Comparison of ENCODE assay signal across 22 cellular contexts in the genomic region with DNA sequence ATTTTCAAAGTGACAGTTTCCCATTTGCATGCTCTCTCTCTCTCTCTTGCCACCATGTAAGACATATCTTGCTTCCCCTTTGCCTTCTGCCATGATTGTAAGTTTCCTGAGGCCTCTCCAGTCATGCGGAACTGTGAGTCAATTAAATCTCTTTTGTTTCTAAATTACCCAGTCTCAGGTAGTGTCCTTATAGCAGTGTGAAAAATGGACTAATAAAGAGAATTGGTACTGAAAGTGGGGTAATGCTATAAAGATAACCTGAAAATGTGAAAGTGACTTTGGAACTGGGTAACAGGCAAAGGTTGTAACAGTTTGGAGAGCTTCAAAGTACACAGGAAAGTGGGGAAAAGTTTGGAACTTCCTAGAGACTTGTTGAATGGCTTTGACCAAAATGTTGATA.
DNase-seq lines count a peak whose midpoint lies in the region; ATAC-seq, FAIRE-seq and TF ChIP-seq lines count a peak whose summit lies in the region.
"Had no signal": no experiment of that assay in that cellular context is flagged by ENCODE, and none has a peak within 500 bp of the region (broad histone marks: within the 10 kb centered on the region; RNA-seq: fewer than 3 reads in every experiment).

No MANE protein-coding gene starts in this region.

- no peak overlapping the region for H3K4me3 ChIP-seq in GM12878
- H3K4me3 ChIP-seq in thyroid gland (replicated peaks in 1 of 3) = no peak overlapping the region
- H3K4me3 ChIP-seq: A549; BLaER1 treated with 17β-estradiol and CSF1 and Interleukin-3, amounts not matched to agents 10 nM and 100 nM; HAP-1 had no signal

- SMC1A ChIA-PET in GM12878 (lab: Charles Lee; ENCODE audit: uncharacterized antibody, unreplicated experiment) = no interaction called here

- no peak overlapping the region for H3K4me2 ChIP-seq in GM12878 (ENCODE audit: control insufficient read depth, insufficient read depth)
- H3K4me2 ChIP-seq: A549; BLaER1 treated with 17β-estradiol and CSF1 and Interleukin-3, amounts not matched to agents 10 nM and 100 nM had no signal

- H3K27me3 ChIP-seq in GM12878 (replicated peaks in 1 of 2; ENCODE audit: control insufficient read depth in 2 of 2, insufficient read depth in 2 of 2, low read length in 1 of 2) (no peaks in the 10 kb centered on the region), thyroid gland (no peaks in the 10 kb centered on the region)
- H3K27me3 ChIP-seq: BE2C; BLaER1 treated with 17β-estradiol and CSF1 and Interleukin-3, amounts not matched to agents 10 nM and 100 nM had no signal

- intact Hi-C loops in GM12878 (cut with micrococcal nuclease; ENCODE audit: unreplicated experiment) (no loop called here), thyroid gland (cut with DNase I) (no loop called here)

- H3K79me2 ChIP-seq in GM12878 (ENCODE audit: control insufficient read depth, insufficient read depth, low read length) = no peaks in the 10 kb centered on the region

- TF ChIP-seq POLR2A in GM12891 (IDR thresholded peaks at IDR 0.05; ENCODE audit: low read depth, low read length) (no peak), GM12878 (IDR thresholded peaks at IDR 0.05; ENCODE audit: low read depth, low read length) (no peak), thyroid gland (IDR thresholded peaks at IDR 0.05) (no peak)

- TF ChIP-seq CTCF in GM12878 (IDR thresholded peaks at IDR 0.05 in 2 of 3, conservative IDR thresholded peaks at IDR 0.05 in 1 of 3; ENCODE audit: control insufficient read depth in 2 of 3, extremely low read depth in 1 of 3, insufficient read depth in 1 of 3, low read depth in 3 of 3, low read length in 3 of 3) (no peak), thyroid gland (IDR thresholded peaks at IDR 0.05) (no peak)

- no peak overlapping the region for H2AFZ ChIP-seq in GM12878 (ENCODE audit: control insufficient read depth, low read depth, low read length)

- FAIRE-seq in GM12891 (lab: Jason Lieb, UNC) = no peak
- FAIRE-seq in GM12878 (lab: Jason Lieb, UNC) = no peak
- FAIRE-seq: A549, H54 had no signal

- no TSS peak for BruUV-seq in GM12878 (replicated peaks; lab: Mats Ljungman, UMichigan)

- TF ChIP-seq RAD21 in GM12878 (IDR thresholded peaks at IDR 0.05; ENCODE audit: insufficient read depth, low read depth, low read length) = no peak

- no peak for DNase-seq in GM12891 (ENCODE audit: insufficient read length, low spot score)
- no peak for DNase-seq in GM12878 (ENCODE audit: low read depth, low spot score)
- no peak for DNase-seq in HCEC 1CT
- DNase-seq in DMS53 treated with DMSO at 0.1 percent for 48 hours (lab: John Stamatoyannopoulos, UW; ENCODE audit: unreplicated experiment) = no peak
- DNase-seq in thyroid gland = no peak
- DNase-seq: 8988T; ACHN; AML-193; BE2C; Calu3; CD4-positive, alpha-beta T cell; CD8-positive, alpha-beta memory T cell; DMS79; EL; GDM1; GOT3 had no signal

- peak; percentile 49 for ATAC-seq in GM19351 (IDR thresholded peaks at IDR 0.05; ENCODE audit: unreplicated experiment)
- peak; percentile 84 for ATAC-seq in HG02610 (IDR thresholded peaks at IDR 0.05; ENCODE audit: unreplicated experiment)
- peak; percentile 57 for ATAC-seq in GM12878
- ATAC-seq: A549 had no signal

- H3K9ac ChIP-seq in GM12878 (ENCODE audit: control insufficient read depth, insufficient read depth, low read length) = no peak overlapping the region
- H3K9ac ChIP-seq: BLaER1 treated with 17β-estradiol and CSF1 and Interleukin-3, amounts not matched to agents 10 nM and 100 nM had no signal

- in situ Hi-C loops in GM12878 (cut with MboI) = no loop called here

- H3K36me3 ChIP-seq in GM12878 (ENCODE audit: control insufficient read depth in 2 of 2, insufficient read depth in 2 of 2, low read length in 1 of 2) (no peaks in the 10 kb centered on the region), thyroid gland (no peaks in the 10 kb centered on the region)
- H3K36me3 ChIP-seq: BE2C; BLaER1 treated with 17β-estradiol and CSF1 and Interleukin-3, amounts not matched to agents 10 nM and 100 nM; HAP-1 had no signal

- CTCF ChIA-PET in GM12878 (lab: Yijun Ruan, JAX) = no interaction called here

- no peaks in the 10 kb centered on the region for H4K20me1 ChIP-seq in GM12878 (ENCODE audit: control insufficient read depth, insufficient read depth)
- H4K20me1 ChIP-seq: BLaER1 treated with 17β-estradiol and CSF1 and Interleukin-3, amounts not matched to agents 10 nM and 100 nM had no signal

- RAD21 ChIA-PET in GM12878 (lab: Charles Lee; ENCODE audit: unreplicated experiment) = no interaction called here

- WGBS in GM12878 (ENCODE audit: insufficient coverage, insufficient replicate concordance, low lambda C conversion rate, missing lambda C conversion rate) = 100% methylated on average over 1 of the region's 1 CpG
- 87 to 97% methylated on average over 1 of the region's 1 CpG for WGBS in thyroid gland, 2 donors

- peaks cover 2% of the 10 kb centered on the region; the same call in 1 of the 3 replicates for H3K9me3 ChIP-seq in GM12878 (replicated peaks; ENCODE audit: control insufficient read depth, insufficient read depth, low read length)
- H3K9me3 ChIP-seq in thyroid gland = no peaks in the 10 kb centered on the region
- H3K9me3 ChIP-seq: A549, HAP-1 had no signal

- POLR2A ChIA-PET in GM12878 (lab: Charles Lee) = no interaction called here

- H3K4me1 ChIP-seq in GM12878 (ENCODE audit: control insufficient read depth, insufficient read depth, low read length) (no peaks in the 10 kb centered on the region), thyroid gland (no peaks in the 10 kb centered on the region)
- H3K4me1 ChIP-seq: A549; BLaER1 treated with 17β-estradiol and CSF1 and Interleukin-3, amounts not matched to agents 10 nM and 100 nM had no signal

- TF ChIP-seq EP300 in GM12878 (IDR thresholded peaks at IDR 0.05; ENCODE audit: borderline replicate concordance in 1 of 2, control insufficient read depth in 1 of 2, low read depth in 2 of 2, low read length in 2 of 2) = no peak

- H3K27ac ChIP-seq in GM12878 (ENCODE audit: control insufficient read depth, insufficient read depth) (no peak overlapping the region), thyroid gland (no peak overlapping the region)
- H3K27ac ChIP-seq: A549; BLaER1 treated with 17β-estradiol and CSF1 and Interleukin-3, amounts not matched to agents 10 nM and 100 nM had no signal

TF ChIP-seq in GM12891, 5 proteins besides CTCF, POLR2A, EP300 and RAD21:
- TF ChIP-seq SPI1 (IDR thresholded peaks at IDR 0.05; ENCODE audit: low read depth, low read length) (no peak), PAX5 (IDR thresholded peaks at IDR 0.05; ENCODE audit: insufficient read depth, low read length, severe bottlenecking) (peak; percentile 29), TAF1 (IDR thresholded peaks at IDR 0.05; ENCODE audit: low read depth, low read length) (no peak)

TF ChIP-seq in GM12878, 131 proteins besides CTCF, POLR2A, EP300 and RAD21:
- no peak for TF ChIP-seq HDAC2 (IDR thresholded peaks at IDR 0.05)
- no peak for TF ChIP-seq KLF5 (IDR thresholded peaks at IDR 0.05; ENCODE audit: partially characterized antibody)
- no peak for TF ChIP-seq MEF2B (IDR thresholded peaks at IDR 0.05; ENCODE audit: partially characterized antibody, poor library complexity, severe bottlenecking)
- no peak for TF ChIP-seq SMAD5 (IDR thresholded peaks at IDR 0.05; ENCODE audit: low read depth)
- TF ChIP-seq PAX5 (IDR thresholded peaks at IDR 0.05; ENCODE audit: borderline replicate concordance, low read depth, low read length) = 0 out of 2 replicates have a peak, but pooled peaks have one; percentile 35
